Comparison of ENCODE assay signal across 31 cellular contexts in genomic region chr20:4772132-4772531, GRCh38. TPM values are rescaled to one million over a fixed set of nuclear protein-coding genes. Genes with fewer than 3 reads are reported as not detected.
"Had no signal": no experiment of that assay in that cellular context is flagged by ENCODE, and none has a peak within 500 bp of the region (broad histone marks: within the 10 kb centered on the region; RNA-seq: fewer than 3 reads in every experiment).

No MANE protein-coding gene starts in this region.

- H3K27me3 Mint-ChIP-seq: stimulated activated memory B cell treated with anti-CD40 and anti-IgM and Interleukin-4, amounts not matched to agents 10 μg/mL and 1 μg/mL and 100 μg/mL, for 72 hours; stimulated activated naive B cell treated with anti-CD40 and anti-IgM and Interleukin-4, amounts not matched to agents 10 μg/mL and 1 μg/mL and 100 μg/mL, for 72 hours; stimulated activated naive CD8-positive, alpha-beta T cell treated with anti-CD3 and anti-CD28 coated beads, Interleukin-15, amount 100 ng/mL, for 72 hours; stimulated activated naive CD8-positive, alpha-beta T cell treated with anti-CD3 and anti-CD28 coated beads, Interleukin-15, Interleukin-2, amounts not matched to agents 100 ng/mL and 50 ng/mL, for 24 hours had no signal

- H3K27me3 ChIP-seq: stomach, suprapubic skin, testis, thyroid gland, tibial artery, tibial nerve, transverse colon, upper lobe of left lung, upper lobe of right lung, uterus, vagina had no signal

- H3K4me3 ChIP-seq: stomach, suprapubic skin, testis, thoracic aorta, thyroid gland, tibial artery, tibial nerve, transverse colon, upper lobe of left lung, upper lobe of right lung, uterus, vagina had no signal

- H3K4me3 Mint-ChIP-seq: stimulated activated effector memory CD8-positive, alpha-beta T cell treated with anti-CD3 and anti-CD28 coated beads, Interleukin-12 subunit alpha, Interleukin-12 subunit beta, amount 100 ng/mL, for 72 hours; stimulated activated memory B cell treated with anti-CD40 and anti-IgM and Interleukin-4, amounts not matched to agents 10 μg/mL and 1 μg/mL and 100 μg/mL, for 72 hours; stimulated activated naive B cell treated with anti-CD40 and anti-IgM and Interleukin-4, amounts not matched to agents 10 μg/mL and 1 μg/mL and 100 μg/mL, for 72 hours; stimulated activated naive CD8-positive, alpha-beta T cell treated with anti-CD3 and anti-CD28 coated beads, Interleukin-15, amount 100 ng/mL, for 72 hours; stimulated activated naive CD8-positive, alpha-beta T cell treated with anti-CD3 and anti-CD28 coated beads, Interleukin-15, Interleukin-2, amounts not matched to agents 100 ng/mL and 50 ng/mL, for 24 hours; type B pancreatic cell had no signal

- H3K27ac ChIP-seq: stomach, suprapubic skin, testis, thoracic aorta, thyroid gland, tibial artery, tibial nerve, transverse colon, upper lobe of left lung, upper lobe of right lung, uterus, vagina had no signal

- DNase-seq: stimulated activated CD4-positive, alpha-beta T cell treated with anti-CD3 and anti-CD28 coated beads, Interleukin-2, amount 100 ng/mL, for 48 hours; stimulated activated CD4-positive, alpha-beta T cell treated with anti-CD3 and anti-CD28 coated beads, Interleukin-4, amount 100 ng/mL, for 1 hour; stimulated activated CD4-positive, alpha-beta T cell treated with anti-CD3 and anti-CD28 coated beads, Interleukin-4, amount 100 ng/mL, for 24 hours; stimulated activated CD4-positive, alpha-beta T cell treated with anti-CD3 and anti-CD28 coated beads, Interleukin-4, amount 100 ng/mL, for 4 hours; stimulated activated CD8-positive, alpha-beta memory T cell treated with anti-CD3 and anti-CD28 coated beads, Interleukin-4, amount 100 ng/mL, for 48 hours; stimulated activated naive B cell treated with anti-CD40 and anti-IgM and Interleukin-4, amounts not matched to agents 10 μg/mL and 1 μg/mL and 100 μg/mL, for 72 hours; stimulated activated naive CD4-positive, alpha-beta T cell; stimulated activated naive CD4-positive, alpha-beta T cell treated with Interleukin-2 at 50 U/mL for 16 hours; stimulated activated naive CD8-positive, alpha-beta T cell treated with anti-CD3 and anti-CD28 coated beads, Interleukin-15, amount 100 ng/mL, for 72 hours; stimulated activated naive CD8-positive, alpha-beta T cell treated with anti-CD3 and anti-CD28 coated beads, Interleukin-15, Interleukin-2, amounts not matched to agents 100 U/mL and 50 U/mL, for 24 hours; stomach; substantia nigra; testis; thyroid gland; tibial artery; transverse colon; trophoblast cell; upper lobe of left lung; upper lobe of right lung; uterus had no signal

- H3K9me3 ChIP-seq: testis, thoracic aorta, thyroid gland, tibial artery, tibial nerve, uterus, vagina had no signal

- FAIRE-seq: urothelium cell line had no signal

- ATAC-seq: stimulated activated effector memory CD8-positive, alpha-beta T cell treated with anti-CD3 and anti-CD28 coated beads, Interleukin-12 subunit alpha, Interleukin-12 subunit beta, amount 100 ng/mL, for 72 hours; stimulated activated memory B cell treated with anti-CD40 and anti-IgM and Interleukin-4, amounts not matched to agents 10 μg/mL and 1 μg/mL and 100 μg/mL, for 72 hours; stimulated activated naive B cell treated with anti-CD40 and anti-IgM and Interleukin-4, amounts not matched to agents 10 μg/mL and 1 μg/mL and 100 μg/mL, for 72 hours; stimulated activated naive CD8-positive, alpha-beta T cell treated with anti-CD3 and anti-CD28 coated beads, Interleukin-15, amount 100 ng/mL, for 72 hours; stimulated activated naive CD8-positive, alpha-beta T cell treated with anti-CD3 and anti-CD28 coated beads, Interleukin-15, Interleukin-2, amounts not matched to agents 100 U/mL and 50 U/mL, for 24 hours; upper lobe of right lung had no signal

- H3K4me1 Mint-ChIP-seq: stimulated activated effector memory CD8-positive, alpha-beta T cell treated with anti-CD3 and anti-CD28 coated beads, Interleukin-12 subunit alpha, Interleukin-12 subunit beta, amount 100 ng/mL, for 72 hours; stimulated activated naive CD8-positive, alpha-beta T cell treated with anti-CD3 and anti-CD28 coated beads, Interleukin-15, amount 100 ng/mL, for 72 hours had no signal

- H3K36me3 Mint-ChIP-seq: stimulated activated effector memory CD8-positive, alpha-beta T cell treated with anti-CD3 and anti-CD28 coated beads, Interleukin-12 subunit alpha, Interleukin-12 subunit beta, amount 100 ng/mL, for 72 hours; type B pancreatic cell had no signal

- H3K27ac Mint-ChIP-seq: stimulated activated effector memory CD8-positive, alpha-beta T cell treated with anti-CD3 and anti-CD28 coated beads, Interleukin-12 subunit alpha, Interleukin-12 subunit beta, amount 100 ng/mL, for 72 hours; stimulated activated memory B cell treated with anti-CD40 and anti-IgM and Interleukin-4, amounts not matched to agents 10 μg/mL and 1 μg/mL and 100 μg/mL, for 72 hours; stimulated activated naive B cell treated with anti-CD40 and anti-IgM and Interleukin-4, amounts not matched to agents 10 μg/mL and 1 μg/mL and 100 μg/mL, for 72 hours; stimulated activated naive CD8-positive, alpha-beta T cell treated with anti-CD3 and anti-CD28 coated beads, Interleukin-15, Interleukin-2, amounts not matched to agents 100 ng/mL and 50 ng/mL, for 24 hours; type B pancreatic cell had no signal

- H3K4me1 ChIP-seq: stomach, suprapubic skin, testis, thyroid gland, tibial artery, tibial nerve, transverse colon, upper lobe of right lung, uterus, vagina had no signal

- H3K36me3 ChIP-seq: stomach, suprapubic skin, thoracic aorta, thyroid gland, tibial artery, tibial nerve, transverse colon, upper lobe of left lung, upper lobe of right lung, uterus, vagina had no signal

RNA-seq across cellular contexts. Expression of gene PRND, which starts 50.4 kb away (rescaled TPM):
- total RNA-seq: subcutaneous adipose tissue, suprapubic skin, thoracic aorta, transverse colon, ureter, vagina had no signal
